17 cellular contexts compared by ENCODE assay signal in the genomic region with DNA sequence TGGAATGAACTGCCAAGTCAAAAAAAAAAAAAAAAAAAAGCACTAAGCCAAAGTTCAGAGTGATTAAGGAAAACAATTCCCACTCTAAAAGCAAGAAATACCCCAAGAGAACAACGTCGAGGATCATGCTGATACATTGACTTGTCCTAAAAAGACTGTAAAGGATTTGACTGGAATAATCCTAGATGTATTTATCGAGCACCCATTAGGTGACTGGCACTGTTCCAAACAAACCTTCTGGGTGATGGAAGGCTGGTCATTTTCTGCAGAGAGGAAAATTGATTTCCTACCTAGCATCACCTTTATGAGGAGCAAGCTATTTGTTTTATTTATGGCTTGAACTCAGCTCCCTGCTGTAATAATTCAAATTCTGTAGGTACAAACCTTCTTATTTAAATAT.
"Had no signal": no experiment of that assay in that cellular context is flagged by ENCODE, and none has a peak within 500 bp of the region (broad histone marks: within the 10 kb centered on the region; RNA-seq: fewer than 3 reads in every experiment).

No MANE protein-coding gene starts in this region.

- DNase-seq: activated CD4-positive, alpha-beta T cell treated with anti-CD3 and anti-CD28 coated beads for 48 hours; activated CD4-positive, CD25-positive, alpha-beta regulatory T cell; activated CD8-positive, alpha-beta T cell treated with anti-CD3 and anti-CD28 coated beads for 36 hours; activated naive CD4-positive, alpha-beta T cell treated with Interleukin-2 at 50 U/mL for 16 hours; activated naive CD8-positive, alpha-beta T cell treated with anti-CD3 and anti-CD28 coated beads, Interleukin-2, amount 10 ng/mL, durations not matched to agents 7 days and 5 days; activated T-cell treated with anti-CD3 and anti-CD28 coated beads, Interleukin-2, amount 50 U/mL, for 24 hours; amygdala; dermis blood vessel endothelial cell; effector memory CD8-positive, alpha-beta T cell; esophagus squamous epithelium; heart right ventricle; left ventricle myocardium superior; nephron progenitor cell; retina; spleen; stimulated activated naive CD4-positive, alpha-beta T cell; tibial artery had no signal

- ATAC-seq: activated CD8-positive, alpha-beta T cell treated with anti-CD3 and anti-CD28 coated beads for 36 hours; effector memory CD8-positive, alpha-beta T cell; heart right ventricle; left ventricle myocardium superior had no signal
